Comparison of ENCODE assay signal across 11 cellular contexts in the genomic region with DNA sequence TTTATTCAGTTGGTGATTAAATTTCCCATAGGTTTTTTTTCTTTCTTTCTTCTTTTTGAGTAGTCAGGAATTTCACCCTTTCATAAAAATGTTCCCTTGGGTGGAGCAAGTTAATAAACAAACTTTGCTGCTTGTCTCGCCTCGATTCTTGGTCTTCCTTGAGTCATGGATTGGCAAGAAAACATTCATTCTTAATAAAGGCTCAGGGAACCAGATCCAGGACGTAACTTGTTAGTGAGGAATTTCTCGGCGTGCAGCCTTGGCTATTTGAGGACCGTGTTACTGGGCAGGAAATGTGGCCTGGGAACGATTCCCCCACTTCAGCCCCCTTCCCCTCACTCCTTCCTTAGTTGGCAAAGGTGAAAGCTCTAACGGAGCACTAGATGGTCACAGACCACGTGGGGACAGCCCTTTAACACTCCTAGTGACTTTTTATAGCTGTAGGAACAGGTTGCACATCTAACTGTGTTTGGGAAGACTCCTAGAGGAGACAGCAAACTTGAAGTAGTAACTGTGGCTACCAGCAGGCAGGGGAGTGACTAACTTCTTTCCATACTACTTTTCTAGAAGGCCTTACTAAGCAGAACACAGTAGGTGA.
DNase-seq lines count a peak whose midpoint lies in the region; ATAC-seq and TF ChIP-seq lines count a peak whose summit lies in the region.
"Had no signal": no experiment of that assay in that cellular context is flagged by ENCODE, and none has a peak within 500 bp of the region (broad histone marks: within the 10 kb centered on the region; RNA-seq: fewer than 3 reads in every experiment).

No MANE protein-coding gene starts in this region.

- H3K9me3 ChIP-seq in neural cell (ENCODE audit: low read length): no peaks in the 10 kb centered on the region

- H3K27ac Mint-ChIP-seq in activated naive CD4-positive, alpha-beta T cell treated with anti-CD3 and anti-CD28 coated beads, Interleukin-2, amount 50 U/mL, for 72 hours: no peak overlapping the region
- H3K27ac Mint-ChIP-seq: activated CD4-positive, alpha-beta memory T cell treated with anti-CD3 and anti-CD28 coated beads, Interleukin-2, amount 10 ng/mL, durations not matched to agents 7 days and 5 days had no signal

- no peaks in the 10 kb centered on the region for H3K79me2 ChIP-seq in neural cell (replicated peaks; ENCODE audit: insufficient read depth, low read length)

- no peak overlapping the region for H3K4me2 ChIP-seq in neural cell (ENCODE audit: low read length)

- H3K36me3 ChIP-seq in neural cell (ENCODE audit: insufficient read depth, low read length): no peaks in the 10 kb centered on the region

- H3K4me3 ChIP-seq in fibroblast of the aortic adventitia (ENCODE audit: low read depth, low read length) (peak overlapping the region; percentile 7), neural cell (ENCODE audit: low read length) (peak overlapping the region; percentile 97)

- peaks cover 5% of the 10 kb centered on the region for H3K27me3 ChIP-seq in neural cell (ENCODE audit: insufficient read depth, low read depth, low read length)

- H3K9me2 ChIP-seq in neural cell (ENCODE audit: insufficient read depth, low read length): no peaks in the 10 kb centered on the region

- H3K9ac ChIP-seq in neural cell (ENCODE audit: low read length): no peak overlapping the region

- H4K20me1 ChIP-seq in neural cell (ENCODE audit: insufficient read depth): no peaks in the 10 kb centered on the region

- DNase-seq in Right ventricle myocardium inferior (ENCODE audit: missing footprints): no peak
- no peak for DNase-seq in cardiac septum (ENCODE audit: low spot score)
- DNase-seq in fibroblast of the aortic adventitia (ENCODE audit: low read depth): peak; percentile 82
- no peak for DNase-seq in Kasumi-1 (lab: John Stamatoyannopoulos, UW)
- no peak for DNase-seq in epidermal melanocyte (ENCODE audit: insufficient read length, low spot score)
- no peak for DNase-seq in activated naive CD4-positive, alpha-beta T cell treated with anti-CD3 and anti-CD28 coated beads, Interleukin-2, amount 50 U/mL, for 72 hours (ENCODE audit: low spot score in 2 of 2)
- no peak for DNase-seq in NCI-H345 (lab: John Stamatoyannopoulos, UW)
- DNase-seq: activated CD4-positive, alpha-beta memory T cell treated with anti-CD3 and anti-CD28 coated beads, Interleukin-2, amount 10 ng/mL, durations not matched to agents 7 days and 5 days; NCI-H748 treated with DMSO at 0.1 percent for 48 hours had no signal

- no peaks in the 10 kb centered on the region for H3K9me3 Mint-ChIP-seq in activated naive CD4-positive, alpha-beta T cell treated with anti-CD3 and anti-CD28 coated beads, Interleukin-2, amount 50 U/mL, for 72 hours
- H3K9me3 Mint-ChIP-seq: activated CD4-positive, alpha-beta memory T cell treated with anti-CD3 and anti-CD28 coated beads, Interleukin-2, amount 10 ng/mL, durations not matched to agents 7 days and 5 days had no signal

- H2AFZ ChIP-seq in neural cell (ENCODE audit: low read depth, low read length): no peak overlapping the region

- H3K27ac ChIP-seq in neural cell (ENCODE audit: low read length): no peak overlapping the region

- peaks cover 0 to 6% of the 10 kb centered on the region in 2 donors for H3K36me3 Mint-ChIP-seq in activated naive CD4-positive, alpha-beta T cell treated with anti-CD3 and anti-CD28 coated beads, Interleukin-2, amount 50 U/mL, for 72 hours

- no peak for TF ChIP-seq RAD21 in neural cell (conservative IDR thresholded peaks at IDR 0.05)

- H3F3A ChIP-seq in neural cell (ENCODE audit: insufficient read depth, low read length, poor library complexity, severe bottlenecking): no peaks in the 10 kb centered on the region

- intact Hi-C loops in Right ventricle myocardium inferior (cut with DNase I) (loop anchor here (5.0 kb wide), 6 partner anchors 46 to 294 kb away; a partner anchor contains a TSS), cardiac septum (cut with DNase I) (loop anchor here (2.0 to 5.0 kb wide), 4 partner anchors 74 to 294 kb away; no protein-coding TSS in a partner anchor)

- no peak for TF ChIP-seq EP300 in neural cell (conservative IDR thresholded peaks at IDR 0.05; ENCODE audit: poor library complexity, severe bottlenecking)

- TF ChIP-seq CTCF in fibroblast of the aortic adventitia (IDR thresholded peaks at IDR 0.05; ENCODE audit: insufficient read depth, low read length): no peak
- no peak for TF ChIP-seq CTCF in neural cell (IDR thresholded peaks at IDR 0.05; ENCODE audit: poor library complexity, severe bottlenecking)

- ATAC-seq in Right ventricle myocardium inferior: peak; percentile 21
- ATAC-seq in activated naive CD4-positive, alpha-beta T cell treated with anti-CD3 and anti-CD28 coated beads, Interleukin-2, amount 50 U/mL, for 72 hours: no peak
- ATAC-seq: esophagus mucosa had no signal

TF ChIP-seq in neural cell, 6 proteins besides CTCF, POLR2A, EP300 and RAD21:
- TF ChIP-seq MXI1 (conservative IDR thresholded peaks at IDR 0.05; ENCODE audit: poor library complexity, severe bottlenecking) (no peak), POLR2AphosphoS5 (IDR thresholded peaks at IDR 0.05) (no peak), EZH2 (IDR thresholded peaks at IDR 0.05; ENCODE audit: borderline replicate concordance, insufficient read depth, low read length, poor library complexity, severe bottlenecking) (no peak), TAF1 (IDR thresholded peaks at IDR 0.05; ENCODE audit: low read depth) (no peak), SMC3 (conservative IDR thresholded peaks at IDR 0.05; ENCODE audit: poor library complexity) (no peak)
- TF ChIP-seq, protein P1, sequence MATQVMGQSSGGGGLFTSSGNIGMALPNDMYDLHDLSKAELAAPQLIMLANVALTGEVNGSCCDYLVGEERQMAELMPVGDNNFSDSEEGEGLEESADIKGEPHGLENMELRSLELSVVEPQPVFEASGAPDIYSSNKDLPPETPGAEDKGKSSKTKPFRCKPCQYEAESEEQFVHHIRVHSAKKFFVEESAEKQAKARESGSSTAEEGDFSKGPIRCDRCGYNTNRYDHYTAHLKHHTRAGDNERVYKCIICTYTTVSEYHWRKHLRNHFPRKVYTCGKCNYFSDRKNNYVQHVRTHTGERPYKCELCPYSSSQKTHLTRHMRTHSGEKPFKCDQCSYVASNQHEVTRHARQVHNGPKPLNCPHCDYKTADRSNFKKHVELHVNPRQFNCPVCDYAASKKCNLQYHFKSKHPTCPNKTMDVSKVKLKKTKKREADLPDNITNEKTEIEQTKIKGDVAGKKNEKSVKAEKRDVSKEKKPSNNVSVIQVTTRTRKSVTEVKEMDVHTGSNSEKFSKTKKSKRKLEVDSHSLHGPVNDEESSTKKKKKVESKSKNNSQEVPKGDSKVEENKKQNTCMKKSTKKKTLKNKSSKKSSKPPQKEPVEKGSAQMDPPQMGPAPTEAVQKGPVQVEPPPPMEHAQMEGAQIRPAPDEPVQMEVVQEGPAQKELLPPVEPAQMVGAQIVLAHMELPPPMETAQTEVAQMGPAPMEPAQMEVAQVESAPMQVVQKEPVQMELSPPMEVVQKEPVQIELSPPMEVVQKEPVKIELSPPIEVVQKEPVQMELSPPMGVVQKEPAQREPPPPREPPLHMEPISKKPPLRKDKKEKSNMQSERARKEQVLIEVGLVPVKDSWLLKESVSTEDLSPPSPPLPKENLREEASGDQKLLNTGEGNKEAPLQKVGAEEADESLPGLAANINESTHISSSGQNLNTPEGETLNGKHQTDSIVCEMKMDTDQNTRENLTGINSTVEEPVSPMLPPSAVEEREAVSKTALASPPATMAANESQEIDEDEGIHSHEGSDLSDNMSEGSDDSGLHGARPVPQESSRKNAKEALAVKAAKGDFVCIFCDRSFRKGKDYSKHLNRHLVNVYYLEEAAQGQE (IDR thresholded peaks at IDR 0.05; ENCODE audit: borderline replicate concordance): no peak
